In genomic region chr7:98867271-98867701, GRCh38 we compare ENCODE assay signal across 16 cellular contexts. TPM values are rescaled to one million over a fixed set of nuclear protein-coding genes. Genes with fewer than 3 reads are reported as not detected.
DNase-seq lines count a peak whose midpoint lies in the region; ATAC-seq, FAIRE-seq and TF ChIP-seq lines count a peak whose summit lies in the region.
"Had no signal": no experiment of that assay in that cellular context is flagged by ENCODE, and none has a peak within 500 bp of the region (broad histone marks: within the 10 kb centered on the region; RNA-seq: fewer than 3 reads in every experiment).

No MANE protein-coding gene starts in this region.

- no peaks in the 10 kb centered on the region for H3K27me3 ChIP-seq in right cardiac atrium (ENCODE audit: control insufficient read depth, insufficient read depth)
- H3K27me3 ChIP-seq: SJSA1 had no signal

- TF ChIP-seq POLR2A in GM18505 (IDR thresholded peaks at IDR 0.05; ENCODE audit: borderline replicate concordance, extremely low read depth, insufficient read depth, insufficient read length) = no peak

- intact Hi-C loops in right cardiac atrium (cut with DNase I) = no loop called here

- no peaks in the 10 kb centered on the region for H3K4me1 ChIP-seq in right cardiac atrium (ENCODE audit: control insufficient read depth, insufficient read depth, low read length)
- H3K4me1 ChIP-seq: prostate gland had no signal

- WGBS in right cardiac atrium = 32% methylated on average over 7 of the region's 7 CpGs

- FAIRE-seq in urothelium cell line (lab: Jason Lieb, UNC) = peak; percentile 90
- FAIRE-seq: G401.6 had no signal

- DNase-seq in NCI-H748 (lab: John Stamatoyannopoulos, UW; ENCODE audit: unreplicated experiment) (peak; percentile 54), NCI-H748 treated with DMSO at 0.1 percent for 48 hours (lab: John Stamatoyannopoulos, UW) (no peak), SK-N-DZ (ENCODE audit: low spot score) (peak; percentile 85), right cardiac atrium (no peak), urothelium cell line (ENCODE audit: low spot score) (peak; percentile 84), germinal center (ENCODE audit: low spot score) (no peak), foreskin melanocyte (no peak)
- DNase-seq: activated naive CD4-positive, alpha-beta T cell; NCI-H446 treated with DMSO at 0.1 percent for 48 hours; stimulated activated CD4-positive, alpha-beta T cell treated with anti-CD3 and anti-CD28 coated beads, Interleukin-4, amount 100 ng/mL, for 4 hours had no signal

- H3K9me3 ChIP-seq in right cardiac atrium (ENCODE audit: control insufficient read depth, low read length) = no peaks in the 10 kb centered on the region
- H3K9me3 ChIP-seq: prostate gland, SJSA1 had no signal

- H3K27ac ChIP-seq in right cardiac atrium (ENCODE audit: low read length) = no peak overlapping the region
- H3K27ac ChIP-seq: prostate gland, SJSA1 had no signal

- ATAC-seq in right cardiac atrium = peak; percentile 23 to 41
- no peak for ATAC-seq in GM18505 (IDR thresholded peaks at IDR 0.05; ENCODE audit: unreplicated experiment)

- no peak overlapping the region for H3K4me3 ChIP-seq in right cardiac atrium (ENCODE audit: low read length)
- H3K4me3 ChIP-seq: prostate gland, SJSA1 had no signal

RNA-seq across cellular contexts. Expression of gene TMEM130, which starts 2.5 kb away (rescaled TPM):
- 13.9 and 14.5 TPM in 2 replicates for polyA plus RNA-seq in SK-N-DZ (2014; cell fraction: cytosol; rRNA removed)
- 9.4 and 12.4 TPM in 2 replicates for polyA plus RNA-seq in SK-N-DZ (2014; cell fraction: nucleus; rRNA removed)
- under 1 TPM in 1 of 4 donors, not detected in 3; 0.58 TPM for total RNA-seq in right cardiac atrium
- 0.11 TPM for polyA plus RNA-seq in right cardiac atrium
- total RNA-seq: dermis microvascular lymphatic vessel endothelial cell, lung microvascular endothelial cell had no signal

RNA-seq across cellular contexts. Expression of gene TRRAP, which starts 11.0 kb away (rescaled TPM):
- 12.0 and 13.9 TPM in 2 replicates for polyA plus RNA-seq in SK-N-DZ (2014; cell fraction: cytosol; rRNA removed)
- polyA plus RNA-seq in SK-N-DZ (2014; cell fraction: nucleus; rRNA removed) = 13.7 and 25.9 TPM in 2 replicates
- total RNA-seq in right cardiac atrium = 10 to 100 TPM; 17.6 to 26.1 (median 22.7) TPM
- 11.3 TPM for polyA plus RNA-seq in right cardiac atrium

Comparison
In these comparisons a context has a peak if more than half of its experiments do, and no peak if none do; other contexts are left out.
1. DNase-seq: peak in NCI-H748 (single experiment), SK-N-DZ (single experiment) and urothelium cell line (single experiment); none in NCI-H748 treated with DMSO at 0.1 percent for 48 hours (single experiment), right cardiac atrium (0 of 3), germinal center (single experiment) and foreskin melanocyte (single experiment).